Comparison of ENCODE assay signal across 13 cellular contexts in the genomic region with DNA sequence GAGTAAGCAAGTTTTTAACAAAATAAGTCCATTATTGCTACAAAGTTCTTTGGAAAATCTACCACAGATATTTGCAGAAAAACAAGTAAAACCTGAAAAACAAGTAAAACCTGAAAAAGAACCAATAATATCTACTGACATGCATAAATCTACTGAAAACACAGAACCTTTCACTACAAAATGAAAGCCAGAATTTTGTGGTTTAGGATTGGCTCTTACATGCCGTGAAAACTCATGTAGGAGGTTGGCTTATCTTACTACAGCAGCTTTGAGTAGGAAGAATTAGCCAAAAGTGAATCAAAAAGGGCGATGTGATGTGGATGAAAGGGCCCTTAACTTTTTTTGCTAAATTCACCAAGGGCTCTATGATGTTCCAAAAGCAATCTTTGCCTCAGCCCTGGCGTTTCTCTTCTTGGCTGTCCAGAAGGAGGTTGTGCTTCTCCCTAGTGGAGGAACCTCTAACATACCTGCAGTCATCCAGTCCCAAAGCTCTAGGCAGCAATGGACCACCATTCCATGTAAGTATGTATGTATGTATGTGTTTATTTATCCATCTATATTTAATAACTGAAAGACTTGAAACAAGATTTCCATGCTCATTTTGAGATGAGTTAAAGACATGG.
"Had no signal": no experiment of that assay in that cellular context is flagged by ENCODE, and none has a peak within 500 bp of the region (broad histone marks: within the 10 kb centered on the region; RNA-seq: fewer than 3 reads in every experiment).

No MANE protein-coding gene starts in this region.

- DNase-seq: activated CD4-positive, alpha-beta T cell treated with anti-CD3 and anti-CD28 coated beads, Interleukin-2, amount 50 U/mL, for 4 hours; activated effector memory CD4-positive, alpha-beta T cell treated with anti-CD3 and anti-CD28 coated beads, Interleukin-2, amount 50 U/mL, for 16 hours; activated T-cell treated with anti-CD3 and anti-CD28 coated beads, Interleukin-2, amount 50 U/mL, for 4 hours; amygdala; brain microvascular endothelial cell; esophagus squamous epithelium; foreskin fibroblast; sigmoid colon; stimulated activated CD4-positive, alpha-beta T cell treated with anti-CD3 and anti-CD28 coated beads, Interleukin-2, amount 100 ng/mL, for 24 hours; stimulated activated naive B cell treated with anti-CD40 and anti-IgM and Interleukin-4, amounts not matched to agents 10 μg/mL and 1 μg/mL and 100 μg/mL, for 72 hours; substantia nigra had no signal

- ATAC-seq: activated CD4-positive, CD25-positive, alpha-beta regulatory T cell treated with anti-CD3 and anti-CD28 coated beads, Interleukin-2, amount 50 U/mL, for 24 hours; activated T-cell treated with anti-CD3 and anti-CD28 coated beads, Interleukin-2, amount 50 U/mL, for 4 hours; stimulated activated naive B cell treated with anti-CD40 and anti-IgM and Interleukin-4, amounts not matched to agents 10 μg/mL and 1 μg/mL and 100 μg/mL, for 72 hours had no signal

- H3K27me3 ChIP-seq: brain microvascular endothelial cell, esophagus squamous epithelium, sigmoid colon had no signal

- H3K4me3 ChIP-seq: esophagus squamous epithelium, sigmoid colon had no signal

- H3K36me3 ChIP-seq: brain microvascular endothelial cell, esophagus squamous epithelium, sigmoid colon had no signal

- H3K4me1 ChIP-seq: esophagus squamous epithelium had no signal

- FAIRE-seq: TTC549 had no signal

- H3K9me3 ChIP-seq: esophagus squamous epithelium, sigmoid colon had no signal

- H3K27ac ChIP-seq: brain microvascular endothelial cell, esophagus squamous epithelium, sigmoid colon had no signal
